ENCODE assay signal across 19 cellular contexts in the genomic region with DNA sequence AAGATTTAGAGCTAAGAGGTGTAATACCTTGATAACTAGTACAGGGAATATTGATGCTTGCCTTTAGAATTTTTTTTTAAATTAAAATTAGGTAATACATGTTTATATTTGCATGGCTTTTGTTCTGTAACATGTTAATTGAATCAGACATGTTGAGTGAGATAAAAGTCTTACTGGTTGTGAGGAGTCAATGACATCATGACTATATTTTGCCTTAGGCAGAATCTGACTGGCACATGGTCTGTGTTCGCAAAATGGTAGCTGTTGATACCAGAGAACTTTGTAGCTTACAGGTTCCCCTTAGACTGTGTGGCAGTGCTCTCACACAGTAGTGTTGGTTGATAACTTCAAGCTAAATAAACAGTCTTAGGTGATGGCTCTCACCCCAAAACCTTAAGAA.
"Had no signal": no experiment of that assay in that cellular context is flagged by ENCODE, and none has a peak within 500 bp of the region (broad histone marks: within the 10 kb centered on the region; RNA-seq: fewer than 3 reads in every experiment).

No MANE protein-coding gene starts in this region.

- H3K36me3 ChIP-seq: esophagus muscularis mucosa, ovary, upper lobe of left lung had no signal

- H3K4me1 ChIP-seq: foreskin keratinocyte had no signal

- H3K27ac ChIP-seq: esophagus muscularis mucosa, foreskin keratinocyte, ovary, upper lobe of left lung had no signal

- DNase-seq: activated CD4-positive, alpha-beta T cell treated with anti-CD3 and anti-CD28 coated beads for 36 hours; activated CD4-positive, alpha-beta T cell treated with anti-CD3 and anti-CD28 coated beads, Interleukin-2, amount 50 U/mL, for 4 hours; activated CD4-positive, CD25-positive, alpha-beta regulatory T cell; activated gamma-delta T cell; activated naive CD4-positive, alpha-beta T cell treated with anti-CD3 and anti-CD28 coated beads, Interleukin-2, amount 50 U/mL, for 16 hours; activated T-cell treated with anti-CD3 and anti-CD28 coated beads for 4 hours; amniotic stem cell; foreskin keratinocyte; midbrain; naive thymus-derived CD4-positive, alpha-beta T cell; ovary; stimulated activated CD4-positive, alpha-beta T cell treated with anti-CD3 and anti-CD28 coated beads, Interleukin-1b, Interleukin-23, amount 100 ng/mL, for 48 hours; stimulated activated CD4-positive, alpha-beta T cell treated with anti-CD3 and anti-CD28 coated beads, Interleukin-4, amount 100 ng/mL, for 4 hours; stimulated activated CD8-positive, alpha-beta memory T cell treated with anti-CD3 and anti-CD28 coated beads, Interleukin-4, amount 100 ng/mL, for 48 hours; stimulated activated naive CD8-positive, alpha-beta T cell treated with anti-CD3 and anti-CD28 coated beads, Interleukin-15, amount 100 ng/mL, for 72 hours; substantia nigra had no signal

- ATAC-seq: activated CD4-positive, alpha-beta T cell treated with anti-CD3 and anti-CD28 coated beads for 36 hours; foreskin keratinocyte; naive thymus-derived CD4-positive, alpha-beta T cell; stimulated activated naive CD8-positive, alpha-beta T cell treated with anti-CD3 and anti-CD28 coated beads, Interleukin-15, amount 100 ng/mL, for 72 hours had no signal

- H3K4me3 ChIP-seq: esophagus muscularis mucosa, ovary, smooth muscle cell, upper lobe of left lung had no signal

- H3K9me3 ChIP-seq: esophagus muscularis mucosa, ovary, upper lobe of left lung had no signal

- H3K27me3 ChIP-seq: esophagus muscularis mucosa, foreskin keratinocyte, ovary, upper lobe of left lung had no signal
